In the genomic region with DNA sequence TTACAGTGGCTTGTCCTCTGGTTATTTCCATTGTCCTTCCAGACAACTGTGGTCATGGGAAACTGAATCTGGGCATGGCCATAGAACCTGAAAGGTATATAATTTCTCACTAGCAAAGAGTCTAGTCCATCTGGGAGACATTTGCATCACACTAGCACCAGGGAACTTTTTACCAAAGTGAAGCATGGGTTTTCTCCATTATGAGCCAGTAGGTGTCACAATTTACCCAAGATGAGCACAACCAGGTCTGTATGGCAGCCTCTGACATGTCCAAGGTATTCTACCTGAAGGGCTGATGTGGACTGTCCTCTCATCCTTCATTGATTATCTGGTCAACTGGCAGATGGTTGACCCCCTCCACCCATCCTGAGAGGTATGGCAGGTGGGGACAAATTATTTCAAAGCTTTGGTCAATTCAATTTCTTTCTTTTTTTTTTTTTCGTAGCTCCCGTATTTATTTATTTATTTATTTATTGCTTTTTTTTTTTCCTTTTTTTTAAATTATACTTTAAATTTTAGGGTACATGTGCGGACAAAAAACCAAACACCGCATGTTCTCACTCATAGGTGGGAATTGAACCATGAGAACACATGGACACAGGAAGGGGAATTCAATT, we compare ENCODE assay signal across 8 cellular contexts.
DNase-seq lines count a peak whose midpoint lies in the region; ATAC-seq and TF ChIP-seq lines count a peak whose summit lies in the region.

No MANE protein-coding gene starts in this region.

- H3K4me3 ChIP-seq in AG09309 (ENCODE audit: control insufficient read depth, low read depth, low read length) (no peak overlapping the region), Karpas-422 (ENCODE audit: low read length) (no peak overlapping the region), WI38 (ENCODE audit: low read depth, low read length) (no peak overlapping the region), osteoblast (ENCODE audit: insufficient read depth, low read length) (no peak overlapping the region)

- H4K20me1 ChIP-seq in Karpas-422 (ENCODE audit: insufficient read depth, low read depth, low read length) = no peaks in the 10 kb centered on the region
- no peaks in the 10 kb centered on the region for H4K20me1 ChIP-seq in osteoblast (ENCODE audit: insufficient read depth, low read length)

- H3K27me3 ChIP-seq in Karpas-422 (ENCODE audit: low read length) = no peaks in the 10 kb centered on the region
- no peaks in the 10 kb centered on the region for H3K27me3 ChIP-seq in osteoblast (ENCODE audit: insufficient read depth, low read length)

- DNase-seq in AG09309 (ENCODE audit: low read depth) (no peak), Karpas-422 (peak; percentile 95), osteoblast (ENCODE audit: insufficient read length, low spot score, missing footprints) (peak; percentile 52), NK-92 (lab: John Stamatoyannopoulos, UW; ENCODE audit: unreplicated experiment) (no peak)
- DNase-seq in stimulated activated CD4-positive, alpha-beta T cell treated with anti-CD3 and anti-CD28 coated beads, Interleukin-1b, Interleukin-23, amount 100 ng/mL, for 48 hours = no peak

- TF ChIP-seq CTCF in AG09309 (IDR thresholded peaks at IDR 0.05; ENCODE audit: control insufficient read depth, insufficient read depth, low read depth, low read length, missing control alignments) (peak; percentile 57), WI38 (IDR thresholded peaks at IDR 0.05; ENCODE audit: low read depth, low read length) (peak; percentile 28), osteoblast (IDR thresholded peaks at IDR 0.05; ENCODE audit: extremely low read depth, low read depth, low read length) (peak; percentile 43)

- H3K9me3 ChIP-seq in Karpas-422 (ENCODE audit: low read length) (no peaks in the 10 kb centered on the region), osteoblast (ENCODE audit: low read depth, low read length) (no peaks in the 10 kb centered on the region)

- H3K9ac ChIP-seq in Karpas-422 (ENCODE audit: low read length) = peak overlapping the region; percentile 0; the same call in 1 of the 2 replicates

- peak overlapping the region; percentile 74 for H3K27ac ChIP-seq in Karpas-422 (ENCODE audit: low read length)
- no peak overlapping the region for H3K27ac ChIP-seq in osteoblast (ENCODE audit: low read depth, low read length)

- no peaks in the 10 kb centered on the region for H3K9me2 ChIP-seq in Karpas-422 (replicated peaks; ENCODE audit: insufficient read depth, low read length)

- H3K4me2 ChIP-seq in Karpas-422 (ENCODE audit: low read depth, low read length, poor library complexity, severe bottlenecking) (peak overlapping the region; percentile 14), osteoblast (ENCODE audit: insufficient read depth, low read length) (no peak overlapping the region)

- ATAC-seq in GM19035 (IDR thresholded peaks at IDR 0.05; ENCODE audit: unreplicated experiment) = peak; percentile 61
- no peak for ATAC-seq in GM19324 (IDR thresholded peaks at IDR 0.05; ENCODE audit: low FRiP score, unreplicated experiment)

- H3K36me3 ChIP-seq in Karpas-422 (ENCODE audit: insufficient read depth, low read length) (no peaks in the 10 kb centered on the region), osteoblast (ENCODE audit: insufficient read depth, low read length) (no peaks in the 10 kb centered on the region)

- peaks cover 49% of the 10 kb centered on the region for H3K4me1 ChIP-seq in Karpas-422 (ENCODE audit: low read length)
- no peaks in the 10 kb centered on the region for H3K4me1 ChIP-seq in osteoblast (ENCODE audit: insufficient read depth, low read length)

- peak overlapping the region; percentile 58 for H2AFZ ChIP-seq in Karpas-422 (ENCODE audit: low read length)
- no peak overlapping the region for H2AFZ ChIP-seq in osteoblast (ENCODE audit: low read length)

- no peaks in the 10 kb centered on the region for H3K79me2 ChIP-seq in Karpas-422 (ENCODE audit: low read length)
- H3K79me2 ChIP-seq in osteoblast (ENCODE audit: insufficient read depth, low read length) = no peaks in the 10 kb centered on the region

Comparison
In these comparisons a context has a peak if more than half of its experiments do, and no peak if none do; other contexts are left out.
1. DNase-seq: peak in Karpas-422 (single experiment) and osteoblast (single experiment); none in AG09309 (single experiment), NK-92 (single experiment) and stimulated activated CD4-positive, alpha-beta T cell treated with anti-CD3 and anti-CD28 coated beads, Interleukin-1b, Interleukin-23, amount 100 ng/mL, for 48 hours (single experiment).
2. Peak in every context shown above with its lines, with median percentiles within 50 percentile points of each other: CTCF ChIP-seq.